Comparison of ENCODE assay signal across 32 cellular contexts in the genomic region with DNA sequence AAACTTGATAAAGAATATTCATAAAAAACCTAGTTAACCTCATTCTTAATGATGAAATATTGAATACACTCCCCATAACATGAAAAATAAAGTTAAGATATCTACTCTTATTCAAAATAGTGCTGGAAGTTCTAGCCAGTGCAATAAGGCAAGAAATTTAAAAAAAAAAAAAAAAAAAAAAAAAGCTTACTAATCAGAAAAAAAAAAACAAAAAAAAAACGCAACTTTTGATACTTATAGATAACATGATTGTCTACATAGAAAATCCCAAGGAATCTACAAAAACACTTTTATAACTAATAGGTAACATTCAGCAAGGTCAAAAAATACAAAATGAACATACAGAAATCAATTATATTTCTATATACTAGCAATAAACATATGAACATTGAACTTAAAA.
"Had no signal": no experiment of that assay in that cellular context is flagged by ENCODE, and none has a peak within 500 bp of the region (broad histone marks: within the 10 kb centered on the region; RNA-seq: fewer than 3 reads in every experiment).

No MANE protein-coding gene starts in this region.

- H3K27me3 ChIP-seq: brain microvascular endothelial cell, esophagus squamous epithelium had no signal

- H3K27me3 Mint-ChIP-seq: activated B cell treated with CpG ODN at 0.5 μM for 24 hours; activated naive CD8-positive, alpha-beta T cell; activated T-helper 17 cell treated with anti-CD3 and anti-CD28 coated beads, Interleukin-2, amount 50 U/mL, for 72 hours had no signal

- DNase-seq: activated B cell treated with CpG ODN at 0.5 μM for 24 hours; activated CD4-positive, alpha-beta T cell treated with anti-CD3 and anti-CD28 coated beads for 48 hours; activated CD4-positive, alpha-beta T cell treated with anti-CD3 and anti-CD28 coated beads, Interleukin-2, amount 50 U/mL, for 1 hour; activated CD4-positive, alpha-beta T cell treated with anti-CD3 and anti-CD28 coated beads, Interleukin-2, amount 50 U/mL, for 48 hours; activated CD8-positive, alpha-beta memory T cell treated with anti-CD3 and anti-CD28 coated beads for 24 hours; activated CD8-positive, alpha-beta T cell treated with anti-CD3 and anti-CD28 coated beads for 36 hours; activated effector memory CD4-positive, alpha-beta T cell treated with Interleukin-2 at 50 U/mL for 16 hours; activated gamma-delta T cell treated with Interleukin-2 at 50 U/mL for 16 hours; activated naive CD4-positive, alpha-beta T cell treated with anti-CD3 and anti-CD28 coated beads, Interleukin-2, amount 50 U/mL, for 16 hours; activated naive CD4-positive, alpha-beta T cell treated with Interleukin-2 at 50 U/mL for 16 hours; activated T-cell treated with anti-CD3 and anti-CD28 coated beads, Interleukin-2, amount 50 U/mL, for 4 hours; amniotic stem cell; anterior cingulate cortex; brain microvascular endothelial cell; cortex of kidney; dermis blood vessel endothelial cell; effector CD4-positive, alpha-beta T cell; effector memory CD8-positive, alpha-beta T cell; esophagus squamous epithelium; foreskin melanocyte; head of caudate nucleus; T-helper 9 cell; WERI-Rb-1 had no signal

- H3K27ac Mint-ChIP-seq: activated B cell treated with CpG ODN at 0.5 μM for 24 hours; activated CD8-positive, alpha-beta T cell treated with anti-CD3 and anti-CD28 coated beads for 36 hours; activated naive CD8-positive, alpha-beta T cell; activated T-helper 17 cell treated with anti-CD3 and anti-CD28 coated beads, Interleukin-2, amount 50 U/mL, for 72 hours; effector memory CD8-positive, alpha-beta T cell; T-helper 1 cell treated with Interleukin-12 subunit alpha and Interleukin-12 subunit beta and Interleukin-4 antibody, amounts not matched to agents 30 μg/mL and 1 μg/mL, for 36 hours had no signal

- H3K27ac ChIP-seq: brain microvascular endothelial cell, epithelial cell of prostate, esophagus squamous epithelium, WERI-Rb-1 had no signal

- FAIRE-seq: astrocyte, bronchial epithelial cell, endothelial cell of umbilical vein had no signal

- H3K36me3 Mint-ChIP-seq: activated naive CD8-positive, alpha-beta T cell had no signal

- H3K4me3 ChIP-seq: esophagus squamous epithelium had no signal

- H3K4me3 Mint-ChIP-seq: activated B cell treated with CpG ODN at 0.5 μM for 24 hours; activated CD8-positive, alpha-beta T cell treated with anti-CD3 and anti-CD28 coated beads for 36 hours; activated naive CD8-positive, alpha-beta T cell; activated T-cell treated with anti-CD3 and anti-CD28 coated beads, Interleukin-2, amount 50 U/mL, for 4 hours; activated T-helper 17 cell treated with anti-CD3 and anti-CD28 coated beads, Interleukin-2, amount 50 U/mL, for 72 hours; central memory CD8-positive, alpha-beta T cell; effector memory CD8-positive, alpha-beta T cell; T-helper 1 cell treated with Interleukin-12 subunit alpha and Interleukin-12 subunit beta and Interleukin-4 antibody, amounts not matched to agents 30 μg/mL and 1 μg/mL, for 36 hours had no signal

- ATAC-seq: activated CD4-positive, CD25-positive, alpha-beta regulatory T cell treated with anti-CD3 and anti-CD28 coated beads, Interleukin-2, amount 50 U/mL, for 24 hours; activated CD8-positive, alpha-beta T cell treated with anti-CD3 and anti-CD28 coated beads for 36 hours; activated T-cell treated with anti-CD3 and anti-CD28 coated beads, Interleukin-2, amount 50 U/mL, for 4 hours; activated T-helper 17 cell treated with anti-CD3 and anti-CD28 coated beads, Interleukin-2, amount 50 U/mL, for 72 hours; effector memory CD8-positive, alpha-beta T cell had no signal

- H3K9me3 Mint-ChIP-seq: activated CD8-positive, alpha-beta T cell treated with anti-CD3 and anti-CD28 coated beads for 36 hours; activated T-helper 17 cell treated with anti-CD3 and anti-CD28 coated beads, Interleukin-2, amount 50 U/mL, for 72 hours; central memory CD8-positive, alpha-beta T cell; effector memory CD8-positive, alpha-beta T cell; T-helper 1 cell treated with Interleukin-12 subunit alpha and Interleukin-12 subunit beta and Interleukin-4 antibody, amounts not matched to agents 30 μg/mL and 1 μg/mL, for 36 hours had no signal

- H3K4me1 ChIP-seq: esophagus squamous epithelium had no signal

- H3K4me1 Mint-ChIP-seq: activated B cell treated with CpG ODN at 0.5 μM for 24 hours; activated T-helper 17 cell treated with anti-CD3 and anti-CD28 coated beads, Interleukin-2, amount 50 U/mL, for 72 hours; central memory CD8-positive, alpha-beta T cell had no signal

- H3K36me3 ChIP-seq: brain microvascular endothelial cell, esophagus squamous epithelium, WERI-Rb-1 had no signal
